In genomic region chr12:117277875-117278274, GRCh38 we compare ENCODE assay signal across 1 cellular context.
TF ChIP-seq lines count a peak whose summit lies in the region.

No MANE protein-coding gene starts in this region.

TF ChIP-seq in K562, 482 proteins besides CTCF, POLR2A, EP300 and RAD21 (continued from another document):
- no peak for TF ChIP-seq TRIM25 (IDR thresholded peaks at IDR 0.05; ENCODE audit: borderline replicate concordance)
- TF ChIP-seq, protein P1, sequence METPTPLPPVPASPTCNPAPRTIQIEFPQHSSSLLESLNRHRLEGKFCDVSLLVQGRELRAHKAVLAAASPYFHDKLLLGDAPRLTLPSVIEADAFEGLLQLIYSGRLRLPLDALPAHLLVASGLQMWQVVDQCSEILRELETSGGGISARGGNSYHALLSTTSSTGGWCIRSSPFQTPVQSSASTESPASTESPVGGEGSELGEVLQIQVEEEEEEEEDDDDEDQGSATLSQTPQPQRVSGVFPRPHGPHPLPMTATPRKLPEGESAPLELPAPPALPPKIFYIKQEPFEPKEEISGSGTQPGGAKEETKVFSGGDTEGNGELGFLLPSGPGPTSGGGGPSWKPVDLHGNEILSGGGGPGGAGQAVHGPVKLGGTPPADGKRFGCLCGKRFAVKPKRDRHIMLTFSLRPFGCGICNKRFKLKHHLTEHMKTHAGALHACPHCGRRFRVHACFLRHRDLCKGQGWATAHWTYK (CRISPR knock-in tag; IDR thresholded peaks at IDR 0.05): no peak
- no peak for TF ChIP-seq HIVEP1 (CRISPR knock-in tag; IDR thresholded peaks at IDR 0.05)
- no peak for TF ChIP-seq ZSCAN32 (CRISPR knock-in tag; IDR thresholded peaks at IDR 0.05)
- no peak for TF ChIP-seq MBD2 (IDR thresholded peaks at IDR 0.05; ENCODE audit: borderline replicate concordance, low read depth)
TF ChIP-seq in K562: peak in this region for 0.
